In the genomic region with DNA sequence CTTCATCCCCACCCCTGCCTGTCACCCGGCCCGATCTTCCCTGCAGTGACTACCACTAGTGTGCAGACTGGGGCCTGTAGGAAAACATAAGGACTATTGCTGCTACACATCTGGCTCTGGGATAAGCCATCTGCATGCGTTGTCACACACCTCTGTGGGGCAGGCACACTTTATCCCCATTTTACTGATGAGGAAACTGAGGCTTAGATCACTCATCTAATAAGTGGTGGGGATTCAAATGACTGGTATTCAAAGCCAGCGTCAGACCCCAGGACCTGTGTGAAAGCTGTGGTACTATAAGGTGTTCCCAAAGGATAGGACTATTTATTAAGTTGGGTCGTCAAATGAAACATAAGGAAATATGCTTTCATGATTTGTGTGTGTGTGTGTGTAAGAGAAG, we compare ENCODE assay signal across 20 cellular contexts. TPM values are rescaled to one million over a fixed set of nuclear protein-coding genes. Genes with fewer than 3 reads are reported as not detected.
DNase-seq lines count a peak whose midpoint lies in the region; ATAC-seq, FAIRE-seq and TF ChIP-seq lines count a peak whose summit lies in the region.
"Had no signal": no experiment of that assay in that cellular context is flagged by ENCODE, and none has a peak within 500 bp of the region (broad histone marks: within the 10 kb centered on the region; RNA-seq: fewer than 3 reads in every experiment).

No MANE protein-coding gene starts in this region.

- no peaks in the 10 kb centered on the region for H3K9me3 ChIP-seq in A549
- H3K9me3 ChIP-seq: BE2C had no signal

- intact Hi-C loops in CD14-positive monocyte (cut with micrococcal nuclease): no loop called here

- H3K27ac ChIP-seq in A549 (peak overlapping the region in 1 of 2 experiments; percentile 33; a peak in 3 of 6 replicates), angular gyrus (ENCODE audit: low read depth, low read length) (peak overlapping the region; percentile 22)
- H3K27ac ChIP-seq: C4-2B, HL-60 had no signal

- TF ChIP-seq POLR2A in A549 (IDR thresholded peaks at IDR 0.05; ENCODE audit: low read length): no peak

- CTCF ChIA-PET in A549 (lab: Yijun Ruan, JAX): interaction anchor here (0.7 to 8.9 kb wide), 7 partner anchors 14 to 56 kb away, joined by 3 to 62 read pairs (median 4); no protein-coding TSS in a partner anchor

- POLR2A ChIA-PET in A549 (lab: Yijun Ruan, JAX): interaction anchor here (0.6 kb wide), 1 partner anchor 69 kb away, joined by 3 read pairs; no protein-coding TSS in a partner anchor

- no peak for FAIRE-seq in A549 (lab: Jason Lieb, UNC)
- FAIRE-seq: A204.1, D721Med, GM12892 had no signal

- no peak overlapping the region for H3K4me3 ChIP-seq in A549

- TF ChIP-seq CTCF in A549 (IDR thresholded peaks at IDR 0.05) (no peak), nephron (IDR thresholded peaks at IDR 0.05; ENCODE audit: unreplicated experiment in 3 of 3) (no peak), CD14-positive monocyte (IDR thresholded peaks at IDR 0.05) (no peak)

- H3K4me2 ChIP-seq in A549: 0 out of 3 replicates have a peak overlapping the region, but pooled peaks have one; percentile 5

- H3K9me3 Mint-ChIP-seq in nephron: no peaks in the 10 kb centered on the region
- H3K9me3 Mint-ChIP-seq in stimulated activated effector memory CD8-positive, alpha-beta T cell treated with anti-CD3 and anti-CD28 coated beads, Interleukin-12 subunit alpha, Interleukin-12 subunit beta, amount 100 ng/mL, for 72 hours: no peaks in the 10 kb centered on the region
- no peaks in the 10 kb centered on the region for H3K9me3 Mint-ChIP-seq in CD14-positive monocyte
- H3K9me3 Mint-ChIP-seq: CD8-positive, alpha-beta T cell had no signal

- H3K36me3 Mint-ChIP-seq in nephron (ENCODE audit: low read depth) (no peaks in the 10 kb centered on the region), CD14-positive monocyte (peaks cover 6 to 12% of the 10 kb centered on the region in 2 donors)
- peaks cover 13% of the 10 kb centered on the region for H3K36me3 Mint-ChIP-seq in stimulated activated effector memory CD8-positive, alpha-beta T cell treated with anti-CD3 and anti-CD28 coated beads, Interleukin-12 subunit alpha, Interleukin-12 subunit beta, amount 100 ng/mL, for 72 hours
- H3K36me3 Mint-ChIP-seq: CD8-positive, alpha-beta T cell had no signal

- no peak for ATAC-seq in A549
- no peak for ATAC-seq in stimulated activated effector memory CD8-positive, alpha-beta T cell treated with anti-CD3 and anti-CD28 coated beads, Interleukin-12 subunit alpha, Interleukin-12 subunit beta, amount 100 ng/mL, for 72 hours
- ATAC-seq: CD8-positive, alpha-beta T cell had no signal

- peaks cover 97% of the 10 kb centered on the region for H3K4me1 ChIP-seq in A549
- H3K4me1 ChIP-seq: BE2C had no signal

- TF ChIP-seq EP300 in A549 (IDR thresholded peaks at IDR 0.05): no peak

- no peak for TF ChIP-seq RAD21 in A549 (conservative IDR thresholded peaks at IDR 0.05 in 1 of 2, IDR thresholded peaks at IDR 0.05 in 1 of 2)

- H3K4me1 Mint-ChIP-seq in nephron (peaks cover 73% of the 10 kb centered on the region), CD14-positive monocyte (peaks cover 20% of the 10 kb centered on the region)
- H3K4me1 Mint-ChIP-seq in stimulated activated effector memory CD8-positive, alpha-beta T cell treated with anti-CD3 and anti-CD28 coated beads, Interleukin-12 subunit alpha, Interleukin-12 subunit beta, amount 100 ng/mL, for 72 hours: peaks cover 40% of the 10 kb centered on the region

- 88% methylated on average over 5 of the region's 5 CpGs for WGBS in A549 (ENCODE audit: missing lambda C conversion rate)

- no peak for DNase-seq in A549 (ENCODE audit: low read depth in 1 of 2, low spot score in 1 of 2)
- DNase-seq in stimulated activated effector memory CD8-positive, alpha-beta T cell treated with anti-CD3 and anti-CD28 coated beads, Interleukin-12 subunit alpha, Interleukin-12 subunit beta, amount 100 ng/mL, for 72 hours (ENCODE audit: low spot score in 2 of 2): no peak
- DNase-seq in CD14-positive monocyte (ENCODE audit: low spot score): no peak
- no peak for DNase-seq in HUDEP-2 (lab: John Stamatoyannopoulos, UW; ENCODE audit: unreplicated experiment in 76 of 76)
- no peak for DNase-seq in NOMO-1 treated with DMSO at 0.1 percent for 48 hours (lab: John Stamatoyannopoulos, UW; ENCODE audit: unreplicated experiment)
- DNase-seq: BE2C; CD8-positive, alpha-beta T cell; COR-L47; DMS153; DND-41; GDM1; HCEC 1CT; IMR-90 had no signal

- H3K27me3 Mint-ChIP-seq in nephron (ENCODE audit: low read depth) (no peaks in the 10 kb centered on the region), CD14-positive monocyte (ENCODE audit: low read depth in 3 of 3) (peaks cover 2 to 7% (median 5%) of the 10 kb centered on the region in 3 donors)

- peak overlapping the region in 2 of 3 experiments; percentile 79 to 85 for H3K27ac Mint-ChIP-seq in nephron
- H3K27ac Mint-ChIP-seq in stimulated activated effector memory CD8-positive, alpha-beta T cell treated with anti-CD3 and anti-CD28 coated beads, Interleukin-12 subunit alpha, Interleukin-12 subunit beta, amount 100 ng/mL, for 72 hours: peak overlapping the region; percentile 58
- peak overlapping the region in 2 of 7 donors; percentile 31 to 81 for H3K27ac Mint-ChIP-seq in CD14-positive monocyte
- H3K27ac Mint-ChIP-seq: CD8-positive, alpha-beta T cell had no signal

- H3K4me3 Mint-ChIP-seq in nephron: no peak overlapping the region
- no peak overlapping the region for H3K4me3 Mint-ChIP-seq in stimulated activated effector memory CD8-positive, alpha-beta T cell treated with anti-CD3 and anti-CD28 coated beads, Interleukin-12 subunit alpha, Interleukin-12 subunit beta, amount 100 ng/mL, for 72 hours
- no peak overlapping the region for H3K4me3 Mint-ChIP-seq in CD14-positive monocyte
- H3K4me3 Mint-ChIP-seq: CD8-positive, alpha-beta T cell had no signal

TF ChIP-seq in A549, 52 proteins besides CTCF, POLR2A, EP300 and RAD21 (continues in another document):
- TF ChIP-seq FOXS1 (CRISPR knock-in tag; IDR thresholded peaks at IDR 0.05) (no peak), RARB (CRISPR knock-in tag; IDR thresholded peaks at IDR 0.05) (no peak), MYC (IDR thresholded peaks at IDR 0.05; ENCODE audit: borderline replicate concordance, low read length) (no peak), ZNF302 (CRISPR knock-in tag; IDR thresholded peaks at IDR 0.05) (no peak), TFCP2L1 (CRISPR knock-in tag; IDR thresholded peaks at IDR 0.05) (no peak), HEYL (CRISPR knock-in tag; IDR thresholded peaks at IDR 0.05) (no peak), MAFK (IDR thresholded peaks at IDR 0.05; ENCODE audit: partially characterized antibody) (no peak), HDAC2 (IDR thresholded peaks at IDR 0.05) (no peak), RCOR1 (IDR thresholded peaks at IDR 0.05; ENCODE audit: low read depth, low read length) (no peak)
- TF ChIP-seq, protein P1, sequence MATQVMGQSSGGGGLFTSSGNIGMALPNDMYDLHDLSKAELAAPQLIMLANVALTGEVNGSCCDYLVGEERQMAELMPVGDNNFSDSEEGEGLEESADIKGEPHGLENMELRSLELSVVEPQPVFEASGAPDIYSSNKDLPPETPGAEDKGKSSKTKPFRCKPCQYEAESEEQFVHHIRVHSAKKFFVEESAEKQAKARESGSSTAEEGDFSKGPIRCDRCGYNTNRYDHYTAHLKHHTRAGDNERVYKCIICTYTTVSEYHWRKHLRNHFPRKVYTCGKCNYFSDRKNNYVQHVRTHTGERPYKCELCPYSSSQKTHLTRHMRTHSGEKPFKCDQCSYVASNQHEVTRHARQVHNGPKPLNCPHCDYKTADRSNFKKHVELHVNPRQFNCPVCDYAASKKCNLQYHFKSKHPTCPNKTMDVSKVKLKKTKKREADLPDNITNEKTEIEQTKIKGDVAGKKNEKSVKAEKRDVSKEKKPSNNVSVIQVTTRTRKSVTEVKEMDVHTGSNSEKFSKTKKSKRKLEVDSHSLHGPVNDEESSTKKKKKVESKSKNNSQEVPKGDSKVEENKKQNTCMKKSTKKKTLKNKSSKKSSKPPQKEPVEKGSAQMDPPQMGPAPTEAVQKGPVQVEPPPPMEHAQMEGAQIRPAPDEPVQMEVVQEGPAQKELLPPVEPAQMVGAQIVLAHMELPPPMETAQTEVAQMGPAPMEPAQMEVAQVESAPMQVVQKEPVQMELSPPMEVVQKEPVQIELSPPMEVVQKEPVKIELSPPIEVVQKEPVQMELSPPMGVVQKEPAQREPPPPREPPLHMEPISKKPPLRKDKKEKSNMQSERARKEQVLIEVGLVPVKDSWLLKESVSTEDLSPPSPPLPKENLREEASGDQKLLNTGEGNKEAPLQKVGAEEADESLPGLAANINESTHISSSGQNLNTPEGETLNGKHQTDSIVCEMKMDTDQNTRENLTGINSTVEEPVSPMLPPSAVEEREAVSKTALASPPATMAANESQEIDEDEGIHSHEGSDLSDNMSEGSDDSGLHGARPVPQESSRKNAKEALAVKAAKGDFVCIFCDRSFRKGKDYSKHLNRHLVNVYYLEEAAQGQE (IDR thresholded peaks at IDR 0.05): no peak
- TF ChIP-seq, protein P2, sequence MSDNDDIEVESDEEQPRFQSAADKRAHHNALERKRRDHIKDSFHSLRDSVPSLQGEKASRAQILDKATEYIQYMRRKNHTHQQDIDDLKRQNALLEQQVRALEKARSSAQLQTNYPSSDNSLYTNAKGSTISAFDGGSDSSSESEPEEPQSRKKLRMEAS (IDR thresholded peaks at IDR 0.05): no peak
- TF ChIP-seq, protein P3, sequence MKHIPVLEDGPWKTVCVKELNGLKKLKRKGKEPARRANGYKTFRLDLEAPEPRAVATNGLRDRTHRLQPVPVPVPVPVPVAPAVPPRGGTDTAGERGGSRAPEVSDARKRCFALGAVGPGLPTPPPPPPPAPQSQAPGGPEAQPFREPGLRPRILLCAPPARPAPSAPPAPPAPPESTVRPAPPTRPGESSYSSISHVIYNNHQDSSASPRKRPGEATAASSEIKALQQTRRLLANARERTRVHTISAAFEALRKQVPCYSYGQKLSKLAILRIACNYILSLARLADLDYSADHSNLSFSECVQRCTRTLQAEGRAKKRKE (CRISPR knock-in tag; IDR thresholded peaks at IDR 0.05; ENCODE audit: low read depth): no peak

RNA-seq across cellular contexts. Expression of a gene that starts 15.6 kb away (rescaled TPM):
- polyA plus RNA-seq in A549 (2011; rRNA removed) (67.4 and 111 TPM in 2 replicates), A549 (2017; fragmentation: RNase III; extraction: RNeasy Plus Mini Kit Qiagen cat#74134 plus additional on column Dnase treatment) (118 to 139 TPM (median 131 TPM) in 3 replicates), CD14-positive monocyte (1 to 10 TPM; 5.4 to 7.7 TPM)
- 143 and 175 TPM in 2 replicates for polyA plus RNA-seq in A549 (2012; cell fraction: cytosol; rRNA removed)
- 251 and 331 TPM in 2 replicates for polyA plus RNA-seq in A549 (2012; cell fraction: nucleus; rRNA removed)
- polyA minus RNA-seq in A549 (2011; rRNA and poly(A)+ RNA removed): 35.4 and 69.5 TPM in 2 replicates

Comparison
In these comparisons a context has a peak if more than half of its experiments do, and no peak if none do; other contexts are left out.
1. RNA of a gene that starts 15.6 kb away (polyA plus RNA-seq): 67.4 to 331 TPM in A549; 5.4 to 7.7 TPM in CD14-positive monocyte; every median in the first group is over 4 times any median in the second.